In genomic region chr3:152997526-152997925, GRCh38 we compare ENCODE assay signal across 4 cellular contexts.
"Had no signal": no experiment of that assay in that cellular context is flagged by ENCODE, and none has a peak within 500 bp of the region (broad histone marks: within the 10 kb centered on the region; RNA-seq: fewer than 3 reads in every experiment).

No MANE protein-coding gene starts in this region.

- DNase-seq: H9, HCEC 1CT had no signal

- H3K4me3 ChIP-seq: GM23338 had no signal

- ATAC-seq: GM23338, HepG2 had no signal

- H2AFZ ChIP-seq: GM23338 had no signal
